In the genomic region with DNA sequence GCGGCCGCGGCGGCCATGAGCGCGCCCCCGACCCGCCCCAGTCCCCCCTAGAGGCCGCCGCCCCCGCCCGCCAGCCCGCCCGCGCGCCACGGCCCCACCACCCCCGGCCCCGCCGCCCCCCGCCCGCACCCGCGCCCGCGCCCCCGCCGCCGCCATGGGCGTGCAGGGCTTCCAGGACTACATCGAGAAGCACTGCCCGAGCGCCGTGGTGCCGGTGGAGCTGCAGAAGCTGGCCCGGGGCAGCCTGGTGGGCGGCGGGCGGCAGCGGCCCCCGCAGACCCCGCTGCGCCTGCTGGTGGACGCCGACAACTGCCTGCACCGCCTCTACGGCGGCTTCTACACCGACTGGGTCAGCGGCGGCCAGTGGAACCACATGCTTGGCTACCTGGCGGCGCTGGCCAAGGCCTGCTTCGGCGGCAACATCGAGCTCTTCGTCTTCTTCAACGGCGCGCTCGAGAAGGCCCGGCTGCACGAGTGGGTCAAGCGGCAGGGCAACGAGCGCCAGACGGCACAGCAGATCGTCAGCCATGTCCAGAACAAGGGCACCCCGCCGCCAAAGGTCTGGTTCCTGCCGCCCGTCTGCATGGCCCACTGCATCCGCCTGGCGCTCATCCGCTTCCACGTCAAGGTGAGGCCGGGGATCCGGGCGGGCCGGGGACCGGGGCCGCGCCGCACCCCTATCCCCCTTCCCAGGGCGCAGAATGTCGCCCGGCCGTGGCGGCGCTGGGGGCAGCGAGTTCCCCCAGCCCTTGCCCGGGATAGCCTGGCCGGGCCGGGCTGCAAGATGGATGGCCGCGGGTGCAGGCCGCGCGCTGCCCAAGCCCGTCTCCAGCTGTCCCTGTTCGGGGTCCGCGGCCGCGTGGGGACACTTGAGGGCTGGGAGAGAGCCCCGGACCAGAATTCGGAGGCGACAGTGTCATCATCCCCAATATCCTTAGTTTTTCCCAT, we compare ENCODE assay signal across 8 cellular contexts. TPM values are rescaled to one million over a fixed set of nuclear protein-coding genes. Genes with fewer than 3 reads are reported as not detected.
A peak's percentile ranks its signal among the peaks of the same experiment; 100 is the strongest.
DNase-seq lines count a peak whose midpoint lies in the region; ATAC-seq and TF ChIP-seq lines count a peak whose summit lies in the region.

No MANE protein-coding gene starts in this region.

- H3K36me3 ChIP-seq in A673 (ENCODE audit: insufficient read depth, low read length, poor library complexity, severe bottlenecking) (peaks cover 30% of the 10 kb centered on the region), mesodermal cell (ENCODE audit: control insufficient read depth, insufficient read depth, low read length) (peaks cover 40% of the 10 kb centered on the region)
- H3K36me3 ChIP-seq in effector memory CD4-positive, alpha-beta T cell (ENCODE audit: control insufficient read depth, insufficient read depth, low read length) = peaks cover 13% of the 10 kb centered on the region

- H3K4me1 Mint-ChIP-seq in activated CD8-positive, alpha-beta T cell treated with anti-CD3 and anti-CD28 coated beads for 36 hours (ENCODE audit: low read depth) = peaks cover 43% of the 10 kb centered on the region

- no TSS peak for BruUV-seq in A673 (replicated peaks; lab: Mats Ljungman, UMichigan)

- CTCF ChIA-PET in A673 (lab: Charles Lee) = interaction anchor here (0.8 kb wide), 1 partner anchor 114 kb away, joined by 6 read pairs; no protein-coding TSS in a partner anchor
- CTCF ChIA-PET in activated CD8-positive, alpha-beta T cell treated with anti-CD3 and anti-CD28 coated beads for 36 hours (lab: Charles Lee) = interaction anchor here (1.0 kb wide), 1 partner anchor 114 kb away, joined by 7 read pairs; no protein-coding TSS in a partner anchor

- POLR2A ChIA-PET in A673 (lab: Charles Lee; ENCODE audit: low non-redundant PET) = no interaction called here
- POLR2A ChIA-PET in activated CD8-positive, alpha-beta T cell treated with anti-CD3 and anti-CD28 coated beads for 36 hours (lab: Charles Lee) = interaction anchor here (1.0 to 4.7 kb wide), 7 partner anchors 8 to 114 kb away, joined by 3 to 31 read pairs (median 5); no protein-coding TSS in a partner anchor

- peak overlapping the region; percentile 86 for H3K27ac Mint-ChIP-seq in activated CD8-positive, alpha-beta T cell treated with anti-CD3 and anti-CD28 coated beads for 36 hours

- H3K27me3 ChIP-seq in A673 (replicated peaks; ENCODE audit: insufficient read depth, low read depth, low read length, poor library complexity) = no peaks in the 10 kb centered on the region
- H3K27me3 ChIP-seq in effector memory CD4-positive, alpha-beta T cell (replicated peaks; ENCODE audit: control insufficient read depth, insufficient read depth, low read length, poor library complexity, severe bottlenecking) = no peaks in the 10 kb centered on the region

- peak overlapping the region; percentile 96 for H3K4me3 ChIP-seq in A673 (ENCODE audit: low read depth, low read length, poor library complexity, severe bottlenecking)
- peak overlapping the region; percentile 70 for H3K4me3 ChIP-seq in LNCaP clone FGC (ENCODE audit: low read depth, low read length)
- H3K4me3 ChIP-seq in effector memory CD4-positive, alpha-beta T cell (ENCODE audit: insufficient read depth, low read depth, low read length, poor library complexity, severe bottlenecking) = peak overlapping the region; percentile 77
- H3K4me3 ChIP-seq in mesodermal cell (ENCODE audit: extremely low read depth, insufficient read depth, low read length, poor library complexity, severe bottlenecking) = peak overlapping the region; percentile 88

- peaks cover 65% of the 10 kb centered on the region for H3K36me3 Mint-ChIP-seq in activated CD8-positive, alpha-beta T cell treated with anti-CD3 and anti-CD28 coated beads for 36 hours (ENCODE audit: low read depth)

- no peak for TF ChIP-seq CTCF in A673 (conservative IDR thresholded peaks at IDR 0.05; ENCODE audit: low read depth, low read length)
- TF ChIP-seq CTCF in LNCaP clone FGC (IDR thresholded peaks at IDR 0.05; ENCODE audit: control insufficient read depth, extremely low read depth, insufficient read depth) = 0 out of 2 replicates have a peak, but pooled peaks have one; percentile 3
- TF ChIP-seq CTCF in activated CD8-positive, alpha-beta T cell treated with anti-CD3 and anti-CD28 coated beads for 36 hours (IDR thresholded peaks at IDR 0.05) = no peak

- H3K27ac ChIP-seq in A673 (ENCODE audit: low read depth, low read length, poor library complexity, severe bottlenecking) (peak overlapping the region; percentile 91), mesodermal cell (ENCODE audit: low read depth, low read length, severe bottlenecking) (peak overlapping the region; percentile 53)
- H3K27ac ChIP-seq in effector memory CD4-positive, alpha-beta T cell (ENCODE audit: insufficient read depth, low read length, poor library complexity, severe bottlenecking) = peak overlapping the region; percentile 72

- peak overlapping the region; percentile 78 for H3K4me3 Mint-ChIP-seq in activated CD8-positive, alpha-beta T cell treated with anti-CD3 and anti-CD28 coated beads for 36 hours

- H3K4me1 ChIP-seq in A673 (ENCODE audit: insufficient read depth, low read length, poor library complexity, severe bottlenecking) (peaks cover 7% of the 10 kb centered on the region), mesodermal cell (ENCODE audit: control insufficient read depth, insufficient read depth, low read length, poor library complexity, severe bottlenecking) (peaks cover 13% of the 10 kb centered on the region)
- peaks cover 12% of the 10 kb centered on the region for H3K4me1 ChIP-seq in effector memory CD4-positive, alpha-beta T cell (ENCODE audit: control insufficient read depth, insufficient read depth, low read length, poor library complexity, severe bottlenecking)

- no peaks in the 10 kb centered on the region for H3K9me3 Mint-ChIP-seq in activated CD8-positive, alpha-beta T cell treated with anti-CD3 and anti-CD28 coated beads for 36 hours

- WGBS in mesodermal cell (ENCODE audit: insufficient coverage in 2 of 2), 2 experiments = 0% methylated on average over 60 of the region's 108 CpGs

- no peaks in the 10 kb centered on the region for H3K27me3 Mint-ChIP-seq in activated CD8-positive, alpha-beta T cell treated with anti-CD3 and anti-CD28 coated beads for 36 hours

- DNase-seq in A673 (ENCODE audit: low spot score) (peak; percentile 33), LNCaP clone FGC (ENCODE audit: low read depth) (no peak), NCI-H1694 treated with DMSO at 0.1 percent for 48 hours (lab: John Stamatoyannopoulos, UW) (no peak)
- peak; percentile 59 for DNase-seq in activated CD8-positive, alpha-beta T cell treated with anti-CD3 and anti-CD28 coated beads for 36 hours
- peak; percentile 14 to 29 (median 19) for DNase-seq in effector memory CD4-positive, alpha-beta T cell
- DNase-seq in stimulated activated CD8-positive, alpha-beta memory T cell treated with anti-CD3 and anti-CD28 coated beads, Interleukin-4, amount 100 ng/mL, for 24 hours (ENCODE audit: low read depth) = peak; percentile 15

- intact Hi-C loops in A673 (cut with micrococcal nuclease; ENCODE audit: unreplicated experiment) = loop anchor here (5.0 kb wide), 1 partner anchor 115 kb away; no protein-coding TSS in a partner anchor
- intact Hi-C loops in activated CD8-positive, alpha-beta T cell treated with anti-CD3 and anti-CD28 coated beads for 36 hours (cut with micrococcal nuclease) = loop anchor here (10.0 kb wide), 1 partner anchor 113 kb away; no protein-coding TSS in a partner anchor

- H3K9me3 ChIP-seq in A673 (ENCODE audit: low read depth, low read length, poor library complexity, severe bottlenecking) = no peaks in the 10 kb centered on the region
- no peaks in the 10 kb centered on the region for H3K9me3 ChIP-seq in effector memory CD4-positive, alpha-beta T cell (ENCODE audit: control insufficient read depth, low read length)
- no peaks in the 10 kb centered on the region for H3K9me3 ChIP-seq in mesodermal cell (ENCODE audit: control insufficient read depth, low read length)

- ATAC-seq in GM18868 (IDR thresholded peaks at IDR 0.05; ENCODE audit: unreplicated experiment) = peak; percentile 10
- peak; percentile 14 for ATAC-seq in activated CD8-positive, alpha-beta T cell treated with anti-CD3 and anti-CD28 coated beads for 36 hours

RNA-seq across cellular contexts. Expression of a gene that starts 0.6 kb away (rescaled TPM):
- total RNA-seq in A673 (2021) = 76.4 and 91.0 TPM in 2 replicates
- 100 to 1,000 TPM; 121 to 125 TPM for total RNA-seq in activated CD8-positive, alpha-beta T cell treated with anti-CD3 and anti-CD28 coated beads for 36 hours
- polyA plus RNA-seq in mesodermal cell (2013, experiment 1 of 2) = 34.1 TPM
- polyA plus RNA-seq in mesodermal cell (2013, experiment 2 of 2) = 33.5 TPM

RNA-seq across cellular contexts. Expression of a gene that starts 1.3 kb away (rescaled TPM):
- 34.5 and 35.8 TPM in 2 replicates for total RNA-seq in A673 (2021)
- total RNA-seq in activated CD8-positive, alpha-beta T cell treated with anti-CD3 and anti-CD28 coated beads for 36 hours = 10 to 100 TPM; 32.8 to 36.4 TPM
- polyA plus RNA-seq in mesodermal cell (2013, experiment 1 of 2) = 23.1 TPM
- polyA plus RNA-seq in mesodermal cell (2013, experiment 2 of 2) = 30.2 TPM

Comparison
In these comparisons a context has a peak if more than half of its experiments do, and no peak if none do; other contexts are left out.
1. DNase-seq: peak in A673 (single experiment), activated CD8-positive, alpha-beta T cell treated with anti-CD3 and anti-CD28 coated beads for 36 hours (single experiment), effector memory CD4-positive, alpha-beta T cell (3 of 3) and stimulated activated CD8-positive, alpha-beta memory T cell treated with anti-CD3 and anti-CD28 coated beads, Interleukin-4, amount 100 ng/mL, for 24 hours (single experiment); none in LNCaP clone FGC (single experiment) and NCI-H1694 treated with DMSO at 0.1 percent for 48 hours (single experiment).
2. Peak in every context shown above with its lines, with median percentiles within 50 percentile points of each other: H3K27ac ChIP-seq and H3K4me3 ChIP-seq.